8 cellular contexts compared by ENCODE assay signal in genomic region chr10:28677889-28678686, GRCh38. TPM values are rescaled to one million over a fixed set of nuclear protein-coding genes. Genes with fewer than 3 reads are reported as not detected.
DNase-seq lines count a peak whose midpoint lies in the region; ATAC-seq and TF ChIP-seq lines count a peak whose summit lies in the region.

No MANE protein-coding gene starts in this region.

- H3K27me3 ChIP-seq in endocrine pancreas (ENCODE audit: control insufficient read depth, insufficient read depth, low read length) (no peaks in the 10 kb centered on the region), tibial artery (no peaks in the 10 kb centered on the region)

- H3K4me3 ChIP-seq in endocrine pancreas (ENCODE audit: control insufficient read depth, insufficient read depth, low read length) (peak overlapping the region; percentile 85), tibial artery (peak overlapping the region; percentile 79 to 86)

- no peaks in the 10 kb centered on the region for H3K9me3 Mint-ChIP-seq in Calu3 (ENCODE audit: low read depth, unreplicated experiment)

- CTCF ChIA-PET in Calu3 (lab: Charles Lee) = interaction anchor here (0.6 to 1.0 kb wide), 4 partner anchors 261 to 455 kb away, joined by 3 to 4 read pairs (median 4); no protein-coding TSS in a partner anchor

- no TSS peak for BruUV-seq in Calu3 (replicated peaks; lab: Mats Ljungman, UMichigan)

- H3K36me3 ChIP-seq in endocrine pancreas (ENCODE audit: control insufficient read depth, insufficient read depth, low read length) (no peaks in the 10 kb centered on the region), tibial artery (peaks cover 5 to 6% (median 5%) of the 10 kb centered on the region in 3 donors)

- H3K4me1 Mint-ChIP-seq in Calu3 (ENCODE audit: low read depth, unreplicated experiment) = peaks cover 24% of the 10 kb centered on the region

- peak overlapping the region; percentile 60 for H3K9ac ChIP-seq in endocrine pancreas (ENCODE audit: control insufficient read depth, insufficient read depth, low read length)

- intact Hi-C loops in Calu3 (cut with micrococcal nuclease; ENCODE audit: unreplicated experiment) (loop anchor here (5.0 kb wide), 1 partner anchor 264 kb away; no protein-coding TSS in a partner anchor), tibial artery (cut with DNase I; ENCODE audit: low total_unique reads) (loop anchor here (5.0 to 10.0 kb wide), 2 partner anchors 197 to 314 kb away; no protein-coding TSS in a partner anchor)

- H3K4me1 ChIP-seq in endocrine pancreas (ENCODE audit: control insufficient read depth, insufficient read depth, low read length) (peaks cover 5% of the 10 kb centered on the region), tibial artery (peaks cover 0 to 43% (median 19%) of the 10 kb centered on the region in 4 donors)

- peaks cover 13% of the 10 kb centered on the region for H3K27me3 Mint-ChIP-seq in Calu3 (ENCODE audit: unreplicated experiment)

- peak; percentile 2 for ATAC-seq in HG03139 (IDR thresholded peaks at IDR 0.05; ENCODE audit: unreplicated experiment)
- no peak for ATAC-seq in GM18520 (IDR thresholded peaks at IDR 0.05; ENCODE audit: unreplicated experiment)

- no peaks in the 10 kb centered on the region for H3K9me3 ChIP-seq in endocrine pancreas (ENCODE audit: control insufficient read depth, low read length)
- H3K9me3 ChIP-seq in tibial artery = no peaks in the 10 kb centered on the region

- peaks cover 61% of the 10 kb centered on the region for H3K36me3 Mint-ChIP-seq in Calu3 (ENCODE audit: insufficient read depth, unreplicated experiment)

- peak overlapping the region; percentile 64 to 72 for H3K27ac ChIP-seq in tibial artery

- DNase-seq in Calu3 = peak; percentile 29
- DNase-seq in activated CD4-positive, alpha-beta T cell treated with anti-CD3 and anti-CD28 coated beads, Interleukin-2, amount 50 U/mL, for 1 hour = peak; percentile 8
- DNase-seq in midbrain (lab: John Stamatoyannopoulos, UW) = peak; percentile 62
- DNase-seq in tibial artery = peak; percentile 23 to 68
- DNase-seq in SHP77 treated with DMSO at 0.1 percent for 48 hours (lab: John Stamatoyannopoulos, UW) = no peak

- peak overlapping the region; percentile 88 for H3K4me3 Mint-ChIP-seq in Calu3 (ENCODE audit: low read depth, unreplicated experiment)

- H3K27ac Mint-ChIP-seq in Calu3 (ENCODE audit: unreplicated experiment) = peak overlapping the region; percentile 84

- TF ChIP-seq CTCF in Calu3 (IDR thresholded peaks at IDR 0.05; ENCODE audit: unreplicated experiment) (no peak), tibial artery (IDR thresholded peaks at IDR 0.05) (no peak)

RNA-seq across cellular contexts. Expression of gene BAMBI, which starts 0.8 kb away (rescaled TPM):
- 33.0 and 42.2 TPM in 2 replicates for total RNA-seq in Calu3 (2022)
